Comparison of ENCODE assay signal across 8 cellular contexts in genomic region chr5:123037104-123037418, GRCh38. TPM values are rescaled to one million over a fixed set of nuclear protein-coding genes. Genes with fewer than 3 reads are reported as not detected.
DNase-seq lines count a peak whose midpoint lies in the region; TF ChIP-seq lines count a peak whose summit lies in the region.

No MANE protein-coding gene starts in this region.

- H3K4me1 ChIP-seq in MM.1S (ENCODE audit: low read length), result 0 out of 2 replicates have a peak, but pooled peaks cover 8% of the 10 kb centered on the region

- H3K4me3 ChIP-seq in BJ (ENCODE audit: low read depth, low read length), result peak overlapping the region; percentile 95
- H3K4me3 ChIP-seq in MM.1S (ENCODE audit: low read length), result peak overlapping the region; percentile 91
- peak overlapping the region; percentile 75 for H3K4me3 ChIP-seq in neural cell (ENCODE audit: low read length)

- DNase-seq in BJ (ENCODE audit: low read depth), result no peak
- DNase-seq in MM.1S, result no peak
- DNase-seq in endothelial cell (ENCODE audit: low spot score), result no peak
- DNase-seq in NCI-H2081 treated with DMSO at 0.1 percent for 48 hours (lab: John Stamatoyannopoulos, UW), result no peak
- no peak for DNase-seq in SW480 (ENCODE audit: low spot score)
- DNase-seq in DMS53 treated with DMSO at 0.1 percent for 48 hours (lab: John Stamatoyannopoulos, UW; ENCODE audit: unreplicated experiment), result no peak
- no peak for DNase-seq in G401 (ENCODE audit: low spot score)

- no peaks in the 10 kb centered on the region for H3K36me3 Mint-ChIP-seq in endothelial cell (ENCODE audit: low read depth, unreplicated experiment)

- CTCF ChIA-PET in BJ (lab: Yijun Ruan, JAX), result no interaction called here

- H3K27me3 ChIP-seq in BJ (ENCODE audit: control insufficient read depth, insufficient read depth, low read length), result no peaks in the 10 kb centered on the region
- peaks cover 10% of the 10 kb centered on the region; the same call in 1 of the 2 replicates for H3K27me3 ChIP-seq in MM.1S (replicated peaks; ENCODE audit: insufficient read depth, low read length)
- peaks cover 66% of the 10 kb centered on the region for H3K27me3 ChIP-seq in neural cell (ENCODE audit: insufficient read depth, low read depth, low read length)

- no peak overlapping the region for H3K27ac ChIP-seq in MM.1S (ENCODE audit: low read length)
- no peak overlapping the region for H3K27ac ChIP-seq in neural cell (ENCODE audit: low read length)

- H3K27me3 Mint-ChIP-seq in endothelial cell (ENCODE audit: unreplicated experiment), result peaks cover 14% of the 10 kb centered on the region

- peak overlapping the region; percentile 88 for H3K4me2 ChIP-seq in MM.1S (ENCODE audit: low read depth, low read length)
- H3K4me2 ChIP-seq in neural cell (ENCODE audit: low read length), result peak overlapping the region; percentile 57

- H3K79me2 ChIP-seq in MM.1S (ENCODE audit: low read length) (no peaks in the 10 kb centered on the region), neural cell (replicated peaks; ENCODE audit: insufficient read depth, low read length) (no peaks in the 10 kb centered on the region)

- H2AFZ ChIP-seq in MM.1S (ENCODE audit: low read length), result peak overlapping the region; percentile 96
- H2AFZ ChIP-seq in neural cell (ENCODE audit: low read depth, low read length), result no peak overlapping the region

- H3K9me3 Mint-ChIP-seq in endothelial cell (ENCODE audit: unreplicated experiment), result no peaks in the 10 kb centered on the region

- H4K20me1 ChIP-seq in MM.1S (ENCODE audit: insufficient read depth, low read length) (no peaks in the 10 kb centered on the region), neural cell (ENCODE audit: insufficient read depth) (no peaks in the 10 kb centered on the region)

- H3K9ac ChIP-seq in MM.1S (ENCODE audit: low read length) (no peak overlapping the region), neural cell (ENCODE audit: low read length) (no peak overlapping the region)

- peak overlapping the region; percentile 91 for H3K4me3 Mint-ChIP-seq in endothelial cell (ENCODE audit: unreplicated experiment)

- TF ChIP-seq RAD21 in neural cell (conservative IDR thresholded peaks at IDR 0.05), result no peak

- no peaks in the 10 kb centered on the region for H3K9me3 ChIP-seq in MM.1S (replicated peaks; ENCODE audit: insufficient read depth, low read length)
- H3K9me3 ChIP-seq in neural cell (ENCODE audit: low read length), result no peaks in the 10 kb centered on the region

- TF ChIP-seq CTCF in BJ (IDR thresholded peaks at IDR 0.05; ENCODE audit: insufficient read depth, low read depth, low read length) (no peak), MM.1S (IDR thresholded peaks at IDR 0.05; ENCODE audit: low read length) (no peak), endothelial cell (IDR thresholded peaks at IDR 0.05; ENCODE audit: unreplicated experiment) (no peak), neural cell (IDR thresholded peaks at IDR 0.05; ENCODE audit: poor library complexity, severe bottlenecking) (no peak)

- H3K9me2 ChIP-seq in MM.1S (replicated peaks; ENCODE audit: insufficient read depth, low read length) (no peaks in the 10 kb centered on the region), neural cell (ENCODE audit: insufficient read depth, low read length) (no peaks in the 10 kb centered on the region)

- in situ Hi-C loops in G401 (cut with HindIII; ENCODE audit: low sequenced_read_pairs), result no loop called here

- peaks cover 13% of the 10 kb centered on the region for H3K4me1 Mint-ChIP-seq in endothelial cell (ENCODE audit: unreplicated experiment)

- TF ChIP-seq EP300 in neural cell (conservative IDR thresholded peaks at IDR 0.05; ENCODE audit: poor library complexity, severe bottlenecking), result no peak

- H3K36me3 ChIP-seq in BJ (ENCODE audit: control insufficient read depth, insufficient read depth, low read length) (no peaks in the 10 kb centered on the region), MM.1S (replicated peaks; ENCODE audit: insufficient read depth, low read length) (no peaks in the 10 kb centered on the region), neural cell (ENCODE audit: insufficient read depth, low read length) (no peaks in the 10 kb centered on the region)

- no peaks in the 10 kb centered on the region for H3F3A ChIP-seq in MM.1S (ENCODE audit: insufficient read depth, low read length)
- H3F3A ChIP-seq in neural cell (ENCODE audit: insufficient read depth, low read length, poor library complexity, severe bottlenecking), result no peaks in the 10 kb centered on the region

- H3K27ac Mint-ChIP-seq in endothelial cell (ENCODE audit: unreplicated experiment), result peak overlapping the region; percentile 64

- POLR2A ChIA-PET in BJ (lab: Charles Lee), result no interaction called here

TF ChIP-seq in neural cell, 6 proteins besides CTCF, POLR2A, EP300 and RAD21:
- no peak for TF ChIP-seq EZH2 (IDR thresholded peaks at IDR 0.05; ENCODE audit: borderline replicate concordance, insufficient read depth, low read length, poor library complexity, severe bottlenecking)
- no peak for TF ChIP-seq TAF1 (IDR thresholded peaks at IDR 0.05; ENCODE audit: low read depth)
- TF ChIP-seq REST (IDR thresholded peaks at IDR 0.05; ENCODE audit: borderline replicate concordance), result no peak
- no peak for TF ChIP-seq MXI1 (conservative IDR thresholded peaks at IDR 0.05; ENCODE audit: poor library complexity, severe bottlenecking)
- TF ChIP-seq POLR2AphosphoS5 (IDR thresholded peaks at IDR 0.05), result no peak
- TF ChIP-seq SMC3 (conservative IDR thresholded peaks at IDR 0.05; ENCODE audit: poor library complexity), result no peak

RNA-seq across cellular contexts. Expression of gene PPIC, which starts 0.5 kb away (rescaled TPM):
- 62.3 and 70.7 TPM in 2 replicates for polyA plus RNA-seq in BJ (2011; rRNA removed)
- polyA minus RNA-seq in BJ (2011; rRNA and poly(A)+ RNA removed), result 51.3 and 60.9 TPM in 2 replicates
- total RNA-seq in endothelial cell (ENCODE audit: unreplicated experiment), result 25.6 TPM
- polyA plus RNA-seq in neural cell, result not detected in 2 replicates
- polyA minus RNA-seq in neural cell, result 0.46 TPM in 1 of 2 replicates, not detected in the other
- 2.3 and 4.1 TPM in 2 replicates for total RNA-seq in G401 (2014; rRNA removed; shearing (Covaris generic))

RNA-seq across cellular contexts. Expression of gene PRDM6, which starts 52.0 kb away (rescaled TPM):
- polyA plus RNA-seq in BJ (2011; rRNA removed) (0.31 and 0.32 TPM in 2 replicates), neural cell (0.14 and 0.35 TPM in 2 replicates)
- polyA minus RNA-seq in BJ (2011; rRNA and poly(A)+ RNA removed), result 0.36 and 2.1 TPM in 2 replicates
- 2.1 TPM for total RNA-seq in endothelial cell (ENCODE audit: unreplicated experiment)
- polyA minus RNA-seq in neural cell, result 0.24 and 0.69 TPM in 2 replicates
- not detected in 2 replicates for total RNA-seq in G401 (2014; rRNA removed; shearing (Covaris generic))
